1 cellular context compared by ENCODE assay signal in the genomic region with DNA sequence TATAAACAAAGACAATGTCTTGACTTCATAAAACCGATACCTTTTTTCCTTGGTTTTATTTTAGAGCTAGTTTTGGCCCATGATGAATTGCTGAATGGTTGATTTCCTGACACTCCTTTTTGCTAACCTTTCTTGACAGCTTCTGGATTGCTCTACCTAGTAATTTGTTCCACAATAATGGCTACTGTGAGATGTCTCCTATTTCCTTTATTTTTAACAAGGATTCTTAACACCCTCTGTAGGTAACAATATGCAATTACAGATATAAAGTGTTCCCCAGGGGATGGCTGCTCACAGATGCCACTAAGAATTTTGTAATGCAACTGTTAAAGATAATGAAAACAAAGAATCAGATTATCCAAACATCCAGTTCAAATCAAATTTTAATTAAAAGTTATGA.
TF ChIP-seq lines count a peak whose summit lies in the region.

No MANE protein-coding gene starts in this region.

TF ChIP-seq in WTC11, 78 proteins besides CTCF, POLR2A, EP300 and RAD21 (continued from another document):
- TF ChIP-seq, protein P1, sequence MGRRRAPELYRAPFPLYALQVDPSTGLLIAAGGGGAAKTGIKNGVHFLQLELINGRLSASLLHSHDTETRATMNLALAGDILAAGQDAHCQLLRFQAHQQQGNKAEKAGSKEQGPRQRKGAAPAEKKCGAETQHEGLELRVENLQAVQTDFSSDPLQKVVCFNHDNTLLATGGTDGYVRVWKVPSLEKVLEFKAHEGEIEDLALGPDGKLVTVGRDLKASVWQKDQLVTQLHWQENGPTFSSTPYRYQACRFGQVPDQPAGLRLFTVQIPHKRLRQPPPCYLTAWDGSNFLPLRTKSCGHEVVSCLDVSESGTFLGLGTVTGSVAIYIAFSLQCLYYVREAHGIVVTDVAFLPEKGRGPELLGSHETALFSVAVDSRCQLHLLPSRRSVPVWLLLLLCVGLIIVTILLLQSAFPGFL (CRISPR knock-in tag; IDR thresholded peaks at IDR 0.05; ENCODE audit: borderline replicate concordance), result no peak
- TF ChIP-seq, protein P2, sequence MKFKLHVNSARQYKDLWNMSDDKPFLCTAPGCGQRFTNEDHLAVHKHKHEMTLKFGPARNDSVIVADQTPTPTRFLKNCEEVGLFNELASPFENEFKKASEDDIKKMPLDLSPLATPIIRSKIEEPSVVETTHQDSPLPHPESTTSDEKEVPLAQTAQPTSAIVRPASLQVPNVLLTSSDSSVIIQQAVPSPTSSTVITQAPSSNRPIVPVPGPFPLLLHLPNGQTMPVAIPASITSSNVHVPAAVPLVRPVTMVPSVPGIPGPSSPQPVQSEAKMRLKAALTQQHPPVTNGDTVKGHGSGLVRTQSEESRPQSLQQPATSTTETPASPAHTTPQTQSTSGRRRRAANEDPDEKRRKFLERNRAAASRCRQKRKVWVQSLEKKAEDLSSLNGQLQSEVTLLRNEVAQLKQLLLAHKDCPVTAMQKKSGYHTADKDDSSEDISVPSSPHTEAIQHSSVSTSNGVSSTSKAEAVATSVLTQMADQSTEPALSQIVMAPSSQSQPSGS (CRISPR knock-in tag; IDR thresholded peaks at IDR 0.05; ENCODE audit: borderline replicate concordance, low read depth), result no peak
- no peak for TF ChIP-seq GRHL2 (CRISPR knock-in tag; IDR thresholded peaks at IDR 0.05; ENCODE audit: insufficient replicate concordance, severe bottlenecking)
- TF ChIP-seq RORB (CRISPR knock-in tag; IDR thresholded peaks at IDR 0.05), result no peak
